In genomic region chr12:131860472-131861260, GRCh38 we compare ENCODE assay signal across 8 cellular contexts. TPM values are rescaled to one million over a fixed set of nuclear protein-coding genes. Genes with fewer than 3 reads are reported as not detected.
DNase-seq lines count a peak whose midpoint lies in the region; ATAC-seq and TF ChIP-seq lines count a peak whose summit lies in the region.

No MANE protein-coding gene starts in this region.

- TF ChIP-seq EP300 in stomach (IDR thresholded peaks at IDR 0.05): no peak

- no peak for ATAC-seq in activated naive CD8-positive, alpha-beta T cell treated with anti-CD3 and anti-CD28 coated beads, Interleukin-2, amount 50 U/mL, for 24 hours
- no peak for ATAC-seq in GM21786 (IDR thresholded peaks at IDR 0.05; ENCODE audit: unreplicated experiment)

- no peaks in the 10 kb centered on the region for H3K36me3 ChIP-seq in stomach

- H3K27ac Mint-ChIP-seq in activated naive CD8-positive, alpha-beta T cell treated with anti-CD3 and anti-CD28 coated beads, Interleukin-2, amount 50 U/mL, for 24 hours: peak overlapping the region; percentile 22

- H3K27me3 Mint-ChIP-seq in activated naive CD8-positive, alpha-beta T cell treated with anti-CD3 and anti-CD28 coated beads, Interleukin-2, amount 50 U/mL, for 24 hours: peaks cover 3% of the 10 kb centered on the region

- H3K36me3 Mint-ChIP-seq in activated naive CD8-positive, alpha-beta T cell treated with anti-CD3 and anti-CD28 coated beads, Interleukin-2, amount 50 U/mL, for 24 hours (ENCODE audit: low read depth): no peaks in the 10 kb centered on the region

- H3K4me3 ChIP-seq in stomach: peak overlapping the region in 3 of 4 donors; percentile 4 to 27 (median 24)

- intact Hi-C loops in stomach (cut with DNase I; ENCODE audit: low total_unique reads): no loop called here

- H3K4me1 Mint-ChIP-seq in activated naive CD8-positive, alpha-beta T cell treated with anti-CD3 and anti-CD28 coated beads, Interleukin-2, amount 50 U/mL, for 24 hours: no peaks in the 10 kb centered on the region

- H3K4me1 ChIP-seq in stomach: peaks cover 0 to 15% (median 4%) of the 10 kb centered on the region in 4 donors

- no peak overlapping the region for H3K4me3 Mint-ChIP-seq in activated naive CD8-positive, alpha-beta T cell treated with anti-CD3 and anti-CD28 coated beads, Interleukin-2, amount 50 U/mL, for 24 hours

- H3K27ac ChIP-seq in stomach: peak overlapping the region in 2 of 5 donors; percentile 3 to 60

- no peak for TF ChIP-seq POLR2A in stomach (IDR thresholded peaks at IDR 0.05)

- peaks cover 0 to 48% (median 6%) of the 10 kb centered on the region in 3 donors for H3K27me3 ChIP-seq in stomach

- no peaks in the 10 kb centered on the region for H3K9me3 ChIP-seq in stomach

- WGBS in stomach, 5 donors: 20 to 29% (median 23%) methylated on average over 12 to 22 of the region's 22 CpGs

- H3K9me3 Mint-ChIP-seq in activated naive CD8-positive, alpha-beta T cell treated with anti-CD3 and anti-CD28 coated beads, Interleukin-2, amount 50 U/mL, for 24 hours: no peaks in the 10 kb centered on the region

- TF ChIP-seq CTCF in stomach (IDR thresholded peaks at IDR 0.05): no peak

- DNase-seq in GM03348 (ENCODE audit: low spot score): peak; percentile 62
- peak; percentile 6 for DNase-seq in NCI-H1694 treated with DMSO at 0.1 percent for 48 hours (lab: John Stamatoyannopoulos, UW)
- DNase-seq in activated naive CD8-positive, alpha-beta T cell treated with anti-CD3 and anti-CD28 coated beads, Interleukin-2, amount 50 U/mL, for 24 hours: no peak
- DNase-seq in iPS DF 19.7 (ENCODE audit: low read depth, low spot score): peak; percentile 28
- peak; percentile 49 for DNase-seq in stomach
- DNase-seq in amniotic stem cell (lab: John Stamatoyannopoulos, UW): no peak
- no peak for DNase-seq in NCI-H524 (lab: John Stamatoyannopoulos, UW)

RNA-seq across cellular contexts. Expression of gene MMP17, which starts 32.5 kb away (rescaled TPM):
- total RNA-seq in stomach: 1 to 10 TPM in 3 of 5 donors, not detected in 2; 1.8 to 3.1 (median 2.2) TPM
- 1 to 10 TPM in 2 of 3 donors, under 1 TPM in 1; 0.46 to 2.7 (median 2.0) TPM for polyA plus RNA-seq in stomach

RNA-seq across cellular contexts. Expression of gene ULK1, which starts 33.8 kb away (rescaled TPM):
- total RNA-seq in stomach: 10 to 100 TPM; 14.3 to 45.1 (median 23.3) TPM
- 10 to 100 TPM; 10.2 to 16.9 (median 15.5) TPM for polyA plus RNA-seq in stomach

Comparison
In these comparisons a context has a peak if more than half of its experiments do, and no peak if none do; other contexts are left out.
1. DNase-seq: peak in GM03348 (single experiment), NCI-H1694 treated with DMSO at 0.1 percent for 48 hours (single experiment), iPS DF 19.7 (single experiment) and stomach (single experiment); none in activated naive CD8-positive, alpha-beta T cell treated with anti-CD3 and anti-CD28 coated beads, Interleukin-2, amount 50 U/mL, for 24 hours (single experiment), amniotic stem cell (single experiment) and NCI-H524 (0 of 2).